ENCODE assay signal across 1 cellular context in genomic region chr12:49400304-49400703, GRCh38.
TF ChIP-seq lines count a peak whose summit lies in the region.

No MANE protein-coding gene starts in this region.

TF ChIP-seq in K562, 482 proteins besides CTCF, POLR2A, EP300 and RAD21 (continued from another document and continues in another):
- TF ChIP-seq ZNF592 (IDR thresholded peaks at IDR 0.05), result no peak
- no peak for TF ChIP-seq RHOXF2B (CRISPR knock-in tag; conservative IDR thresholded peaks at IDR 0.05)
- TF ChIP-seq FOXM1 (IDR thresholded peaks at IDR 0.05; ENCODE audit: low read depth), result no peak
- TF ChIP-seq FOXM1 (CRISPR knock-in tag; IDR thresholded peaks at IDR 0.05; ENCODE audit: low read depth), result no peak
- no peak for TF ChIP-seq POLR2B (IDR thresholded peaks at IDR 0.05; ENCODE audit: low read depth, partially characterized antibody)
- 0 out of 2 replicates have a peak, but pooled peaks have one; percentile 16 for TF ChIP-seq TOE1 (IDR thresholded peaks at IDR 0.05; ENCODE audit: borderline replicate concordance)
- no peak for TF ChIP-seq TOE1 (CRISPR knock-in tag; IDR thresholded peaks at IDR 0.05; ENCODE audit: borderline replicate concordance, low read depth)
- no peak for TF ChIP-seq MEF2D (tag; conservative IDR thresholded peaks at IDR 0.05; ENCODE audit: low read depth)
- TF ChIP-seq HNRNPH1 (optimal IDR thresholded peaks at IDR 0.05; ENCODE audit: low read depth, low read length), result no peak
- TF ChIP-seq ZNF609 (CRISPR knock-in tag; IDR thresholded peaks at IDR 0.05; ENCODE audit: borderline replicate concordance), result no peak
- TF ChIP-seq ZNF184 (CRISPR knock-in tag; IDR thresholded peaks at IDR 0.05), result no peak
- no peak for TF ChIP-seq HOXB6 (CRISPR knock-in tag; IDR thresholded peaks at IDR 0.05; ENCODE audit: borderline replicate concordance)
- no peak for TF ChIP-seq FOS (IDR thresholded peaks at IDR 0.05; ENCODE audit: extremely low read depth, insufficient read length)
- no peak for TF ChIP-seq ZNF518B (CRISPR knock-in tag; IDR thresholded peaks at IDR 0.05)
- TF ChIP-seq ZBTB5 (IDR thresholded peaks at IDR 0.05), result no peak
- TF ChIP-seq MIER1 (IDR thresholded peaks at IDR 0.05; ENCODE audit: low read depth), result no peak
- peak; percentile 61 for TF ChIP-seq JUND (IDR thresholded peaks at IDR 0.05; ENCODE audit: borderline replicate concordance, low read depth, low read length)
- TF ChIP-seq JUND (tag; IDR thresholded peaks at IDR 0.05; ENCODE audit: borderline replicate concordance, low read depth, low read length), result peak; percentile 61; the same call in 1 of the 3 replicates
- no peak; the same call in 1 of the 2 replicates for TF ChIP-seq ESRRA (IDR thresholded peaks at IDR 0.05; ENCODE audit: borderline replicate concordance, low read depth)
- no peak for TF ChIP-seq RERE (CRISPR knock-in tag; IDR thresholded peaks at IDR 0.05; ENCODE audit: borderline replicate concordance)
- no peak for TF ChIP-seq NR2C2 (CRISPR knock-in tag; IDR thresholded peaks at IDR 0.05)
- TF ChIP-seq NR2C2 (tag; IDR thresholded peaks at IDR 0.05), result no peak
- TF ChIP-seq SAP30 (IDR thresholded peaks at IDR 0.05; ENCODE audit: borderline replicate concordance, insufficient read depth, low read depth, low read length, poor library complexity, severe bottlenecking), result no peak
- no peak for TF ChIP-seq IRF2 (CRISPR knock-in tag; IDR thresholded peaks at IDR 0.05)
- no peak for TF ChIP-seq CHCHD3 (CRISPR knock-in tag; IDR thresholded peaks at IDR 0.05)
- no peak for TF ChIP-seq NRF1 (conservative IDR thresholded peaks at IDR 0.05 in 1 of 2, IDR thresholded peaks at IDR 0.05 in 1 of 2)
- TF ChIP-seq MAFK (IDR thresholded peaks at IDR 0.05; ENCODE audit: low read length), result peak; percentile 93
- TF ChIP-seq ETS2 (tag; IDR thresholded peaks at IDR 0.05; ENCODE audit: borderline replicate concordance, poor library complexity, severe bottlenecking), result no peak
- TF ChIP-seq EWSR1 (IDR thresholded peaks at IDR 0.05; ENCODE audit: borderline replicate concordance, low read depth, partially characterized antibody), result no peak
- no peak for TF ChIP-seq ZNF780A (CRISPR knock-in tag; IDR thresholded peaks at IDR 0.05)
- TF ChIP-seq PTBP1 (IDR thresholded peaks at IDR 0.05; ENCODE audit: low read depth, low read length), result no peak
- no peak for TF ChIP-seq DLX4 (CRISPR knock-in tag; IDR thresholded peaks at IDR 0.05)
- TF ChIP-seq CHD4 (IDR thresholded peaks at IDR 0.05; ENCODE audit: insufficient read depth, insufficient replicate concordance, low read depth, low read length, poor library complexity, severe bottlenecking), result no peak
- TF ChIP-seq SNAPC5 (CRISPR knock-in tag; IDR thresholded peaks at IDR 0.05), result no peak
- no peak for TF ChIP-seq CBX8 (IDR thresholded peaks at IDR 0.05; ENCODE audit: borderline replicate concordance, extremely low read depth, low read depth, low read length, poor library complexity, severe bottlenecking)
- TF ChIP-seq ZNF133 (CRISPR knock-in tag; IDR thresholded peaks at IDR 0.05), result no peak
- no peak for TF ChIP-seq NEUROD1 (IDR thresholded peaks at IDR 0.05; ENCODE audit: borderline replicate concordance, low read depth, low read length, partially characterized antibody)
- TF ChIP-seq ZNF282 (CRISPR knock-in tag; IDR thresholded peaks at IDR 0.05), result no peak
- TF ChIP-seq ZC3H11A (IDR thresholded peaks at IDR 0.05; ENCODE audit: low read depth, low read length), result no peak
- no peak for TF ChIP-seq ZNF324 (CRISPR knock-in tag; IDR thresholded peaks at IDR 0.05)
- TF ChIP-seq NFE2L1 (tag; IDR thresholded peaks at IDR 0.05; ENCODE audit: borderline replicate concordance, low read depth), result no peak
- no peak for TF ChIP-seq USF2 (CRISPR knock-in tag; IDR thresholded peaks at IDR 0.05)
